ENCODE assay signal across 9 cellular contexts in genomic region chr16:66269631-66270332, GRCh38.
DNase-seq lines count a peak whose midpoint lies in the region; ATAC-seq and TF ChIP-seq lines count a peak whose summit lies in the region.
"Had no signal": no experiment of that assay in that cellular context is flagged by ENCODE, and none has a peak within 500 bp of the region (broad histone marks: within the 10 kb centered on the region; RNA-seq: fewer than 3 reads in every experiment).

No MANE protein-coding gene starts in this region.

- peak overlapping the region; percentile 70; the same call in 1 of the 2 replicates for H2AFZ ChIP-seq in SK-N-SH (ENCODE audit: low read depth)

- no peak overlapping the region for H4K5ac ChIP-seq in mesendoderm (ENCODE audit: low read length)

- H3K79me1 ChIP-seq in mesendoderm (ENCODE audit: low read length), result no peaks in the 10 kb centered on the region

- peaks cover 51% of the 10 kb centered on the region for H3K4me1 Mint-ChIP-seq in type B pancreatic cell (ENCODE audit: unreplicated experiment)
- H3K4me1 Mint-ChIP-seq in chondrocyte (ENCODE audit: low read depth), result peaks cover 71% of the 10 kb centered on the region

- H3K36me3 Mint-ChIP-seq in type B pancreatic cell (no peaks in the 10 kb centered on the region), chondrocyte (ENCODE audit: low read depth) (no peaks in the 10 kb centered on the region)

- H3K9me3 ChIP-seq in SK-N-SH, result no peaks in the 10 kb centered on the region

- no peak overlapping the region for H3K9ac ChIP-seq in SK-N-SH
- H3K9ac ChIP-seq in mesendoderm (ENCODE audit: low read length), result peak overlapping the region; percentile 65

- peak overlapping the region; percentile 1 for H3K4ac ChIP-seq in mesendoderm (ENCODE audit: low read depth, low read length)

- TF ChIP-seq CTCF in SK-N-SH (IDR thresholded peaks at IDR 0.05) (no peak), dorsolateral prefrontal cortex (IDR thresholded peaks at IDR 0.05 in 54 of 56, conservative IDR thresholded peaks at IDR 0.05 in 2 of 56; ENCODE audit: low read depth in 1 of 56, partially characterized antibody in 56 of 56) (no peak), type B pancreatic cell (conservative IDR thresholded peaks at IDR 0.05) (no peak), chondrocyte (IDR thresholded peaks at IDR 0.05) (no peak)

- no peaks in the 10 kb centered on the region for H4K20me1 ChIP-seq in SK-N-SH (ENCODE audit: insufficient read depth)

- H3K27ac ChIP-seq in SK-N-SH (ENCODE audit: low read depth in 2 of 2, low read length in 1 of 2) (peak overlapping the region in 1 of 2 experiments; percentile 3; a peak in 1 of 4 replicates), dorsolateral prefrontal cortex (peak overlapping the region in 3 of 59 donors; percentile 16 to 28 (median 25)), mesendoderm (ENCODE audit: low read depth, low read length) (no peak overlapping the region)

- peak overlapping the region; percentile 86 for H3K56ac ChIP-seq in mesendoderm (ENCODE audit: low read length)

- peaks cover 6 to 21% of the 10 kb centered on the region in 2 experiments; a peak in 3 of 4 replicates for H3K4me1 ChIP-seq in SK-N-SH (ENCODE audit: control insufficient read depth in 1 of 2, insufficient read depth in 2 of 2, low read depth in 1 of 2, low read length in 1 of 2)
- H3K4me1 ChIP-seq in mesendoderm (ENCODE audit: control insufficient read depth, low read depth, low read length), result no peaks in the 10 kb centered on the region

- H3K27ac Mint-ChIP-seq in type B pancreatic cell (no peak overlapping the region), chondrocyte (ENCODE audit: unreplicated experiment) (no peak overlapping the region)
- H3K27ac Mint-ChIP-seq: stimulated activated naive CD8-positive, alpha-beta T cell treated with anti-CD3 and anti-CD28 coated beads, Interleukin-15, amount 100 ng/mL, for 72 hours had no signal

- ATAC-seq in SK-N-SH treated with all-trans-retinoic acid at 6 μM for 48 hours (no peak), HG02885 (IDR thresholded peaks at IDR 0.05; ENCODE audit: poor library complexity, unreplicated experiment) (no peak)

- H2BK15ac ChIP-seq in mesendoderm (replicated peaks; ENCODE audit: low read depth), result no peak overlapping the region

- H3K9me3 Mint-ChIP-seq in type B pancreatic cell (peaks cover 3% of the 10 kb centered on the region), chondrocyte (ENCODE audit: low read depth) (no peaks in the 10 kb centered on the region)
- H3K9me3 Mint-ChIP-seq: stimulated activated naive CD8-positive, alpha-beta T cell treated with anti-CD3 and anti-CD28 coated beads, Interleukin-15, amount 100 ng/mL, for 72 hours had no signal

- WGBS in SK-N-SH (ENCODE audit: low lambda C conversion rate), result 64% methylated on average over 14 of the region's 14 CpGs
- WGBS in mesendoderm (ENCODE audit: extremely low coverage, insufficient coverage, low lambda C conversion rate), result no CpG with 5 or more reads among the region's 14 CpGs

- peak overlapping the region; percentile 1 for H3K18ac ChIP-seq in mesendoderm (ENCODE audit: low read length)

- H3K9me2 ChIP-seq in SK-N-SH, result no peaks in the 10 kb centered on the region

- peak overlapping the region; percentile 72 for H3K4me2 ChIP-seq in SK-N-SH
- H3K4me2 ChIP-seq in mesendoderm (ENCODE audit: low read length), result peak overlapping the region; percentile 51

- no peak overlapping the region for H2BK5ac ChIP-seq in mesendoderm (ENCODE audit: low read length)

- TF ChIP-seq EP300 in SK-N-SH (IDR thresholded peaks at IDR 0.05; ENCODE audit: borderline replicate concordance in 1 of 2, low read depth in 1 of 2, low read length in 1 of 2), result no peak

- H3K4me3 ChIP-seq in SK-N-SH (ENCODE audit: low read depth in 2 of 2, low read length in 1 of 2) (peak overlapping the region; percentile 22 to 50; a peak in 2 of 4 replicates), dorsolateral prefrontal cortex (peak overlapping the region in 58 of 59 donors; percentile 17 to 68 (median 52)), mesendoderm (ENCODE audit: low read length) (no peak overlapping the region)

- H4K8ac ChIP-seq in mesendoderm (ENCODE audit: low read depth, low read length), result no peak overlapping the region

- no peaks in the 10 kb centered on the region for H3K36me3 ChIP-seq in SK-N-SH (replicated peaks in 1 of 2; ENCODE audit: control insufficient read depth in 1 of 2, insufficient read depth in 2 of 2, low read length in 1 of 2)
- H3K36me3 ChIP-seq in mesendoderm (ENCODE audit: control insufficient read depth, insufficient read depth, low read length), result no peaks in the 10 kb centered on the region

- H3K4me3 Mint-ChIP-seq in type B pancreatic cell (peak overlapping the region; percentile 25), chondrocyte (ENCODE audit: unreplicated experiment) (no peak overlapping the region)

- H3K79me2 ChIP-seq in SK-N-SH (ENCODE audit: insufficient read depth), result no peaks in the 10 kb centered on the region
- no peaks in the 10 kb centered on the region for H3K79me2 ChIP-seq in mesendoderm (ENCODE audit: control insufficient read depth, insufficient read depth, low read length)

- DNase-seq in SK-N-SH (no peak), dorsolateral prefrontal cortex (peak in 2 of 10 donors; percentile 21 to 25), mesendoderm (peak; percentile 82), type B pancreatic cell (ENCODE audit: extremely low spot score, unreplicated experiment) (no peak), hippocampal formation (lab: John Stamatoyannopoulos, UW) (no peak), chondrocyte (ENCODE audit: low spot score) (no peak)

- H2AK5ac ChIP-seq in mesendoderm (ENCODE audit: low read length), result no peak overlapping the region

- POLR2A ChIA-PET in SK-N-SH (lab: Yijun Ruan, JAX), result no interaction called here

- CTCF ChIA-PET in SK-N-SH (lab: Yijun Ruan, JAX), result interaction anchor here (0.7 to 2.4 kb wide), 13 partner anchors 7 to 1152 kb away, joined by 3 to 9 read pairs (median 4); no protein-coding TSS in a partner anchor

- no peaks in the 10 kb centered on the region for H3F3A ChIP-seq in SK-N-SH (replicated peaks; ENCODE audit: insufficient read depth)

- no peak overlapping the region for H2BK120ac ChIP-seq in mesendoderm (ENCODE audit: low read depth, low read length)

- no peak for TF ChIP-seq RAD21 in SK-N-SH (IDR thresholded peaks at IDR 0.05; ENCODE audit: low read length)

- H3K27me3 Mint-ChIP-seq in type B pancreatic cell (peaks cover 26% of the 10 kb centered on the region), chondrocyte (ENCODE audit: low read depth) (no peaks in the 10 kb centered on the region)

- no peak overlapping the region for H3K23ac ChIP-seq in mesendoderm (ENCODE audit: low read length)

- intact Hi-C loops in dorsolateral prefrontal cortex (cut with DNase I), result loop anchor here in 1 of 2 donors (5.0 kb wide), 1 partner anchor 1147 kb away; the partner anchor contains the start of gene CDH11

- H3K27me3 ChIP-seq in SK-N-SH (ENCODE audit: insufficient read depth), result no peaks in the 10 kb centered on the region
- H3K27me3 ChIP-seq in dorsolateral prefrontal cortex, result no peaks in the 10 kb centered on the region
- H3K27me3 ChIP-seq in mesendoderm (ENCODE audit: insufficient read depth, low read length, poor library complexity), result no peaks in the 10 kb centered on the region

TF ChIP-seq in SK-N-SH treated with all-trans-retinoic acid at 6 μM for 48 hours, 23 proteins besides CTCF, POLR2A, EP300 and RAD21:
- TF ChIP-seq TCF4 (CRISPR knock-in tag; IDR thresholded peaks at IDR 0.05; ENCODE audit: borderline replicate concordance) (no peak), GLIS3 (CRISPR knock-in tag; IDR thresholded peaks at IDR 0.05) (no peak), ESRRG (CRISPR knock-in tag; IDR thresholded peaks at IDR 0.05) (no peak), CSDC2 (CRISPR knock-in tag; IDR thresholded peaks at IDR 0.05) (no peak), OSR1 (CRISPR knock-in tag; IDR thresholded peaks at IDR 0.05) (no peak), RARB (CRISPR knock-in tag; IDR thresholded peaks at IDR 0.05) (no peak), PPARA (CRISPR knock-in tag; IDR thresholded peaks at IDR 0.05; ENCODE audit: borderline replicate concordance) (no peak), ZC3H10 (CRISPR knock-in tag; IDR thresholded peaks at IDR 0.05) (no peak), ZNF565 (CRISPR knock-in tag; conservative IDR thresholded peaks at IDR 0.05; ENCODE audit: low read depth) (no peak)
